ENCODE assay signal across 17 cellular contexts in the genomic region with DNA sequence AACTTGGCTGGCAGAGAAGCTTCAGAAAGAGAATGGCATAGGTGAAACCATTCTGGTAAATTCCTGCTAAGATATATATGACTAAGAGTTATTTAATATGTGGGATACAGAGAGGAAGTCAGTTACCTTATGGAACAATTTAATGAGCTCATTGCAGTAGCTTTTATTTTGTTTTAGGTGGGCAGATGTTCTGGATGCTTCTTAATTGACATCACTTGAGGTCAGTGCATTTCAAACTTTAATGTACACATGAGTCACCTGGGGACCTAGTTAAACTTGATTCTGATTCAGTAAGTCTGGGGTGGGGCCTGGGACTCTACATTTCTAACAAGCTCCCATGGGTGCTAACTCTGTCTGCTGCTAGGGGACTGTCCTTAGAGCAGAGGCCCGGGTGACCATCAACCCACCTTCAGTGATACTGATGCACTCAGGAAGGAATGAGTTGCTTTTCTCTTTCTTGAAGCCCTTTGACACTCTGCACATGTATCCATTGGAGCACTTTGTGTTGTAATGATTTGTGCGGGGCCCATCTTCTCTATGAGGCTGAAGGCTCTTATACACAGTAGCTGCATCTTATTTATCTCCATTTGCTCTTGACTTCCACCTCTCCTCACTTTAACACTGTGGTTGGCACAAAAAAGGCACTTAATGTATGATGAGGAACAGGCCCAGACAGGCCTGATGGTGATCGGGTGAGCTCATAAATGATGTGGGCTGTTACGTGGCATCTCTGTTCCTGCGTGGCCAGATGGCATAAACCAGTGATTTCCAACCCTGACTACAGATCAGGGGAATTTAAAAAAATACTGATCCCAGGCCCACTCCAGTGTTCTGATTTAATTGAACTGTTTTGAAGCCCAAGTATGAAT. TPM values are rescaled to one million over a fixed set of nuclear protein-coding genes. Genes with fewer than 3 reads are reported as not detected.
DNase-seq lines count a peak whose midpoint lies in the region; ATAC-seq, FAIRE-seq and TF ChIP-seq lines count a peak whose summit lies in the region.
"Had no signal": no experiment of that assay in that cellular context is flagged by ENCODE, and none has a peak within 500 bp of the region (broad histone marks: within the 10 kb centered on the region; RNA-seq: fewer than 3 reads in every experiment).

No MANE protein-coding gene starts in this region.

- TF ChIP-seq POLR2A in endothelial cell of umbilical vein (IDR thresholded peaks at IDR 0.05; ENCODE audit: low read depth, low read length): no peak

- BruUV-seq in endothelial cell of umbilical vein (replicated peaks; lab: Mats Ljungman, UMichigan): no TSS peak

- H2AFZ ChIP-seq in endothelial cell of umbilical vein (ENCODE audit: low read depth, low read length): no peak overlapping the region
- no peak overlapping the region for H2AFZ ChIP-seq in smooth muscle cell (ENCODE audit: low read depth)

- peaks cover 0 to 2% of the 10 kb centered on the region in 2 experiments for H3K27me3 ChIP-seq in endothelial cell of umbilical vein (ENCODE audit: control insufficient read depth in 2 of 2, insufficient read depth in 2 of 2, low read length in 2 of 2)
- no peaks in the 10 kb centered on the region for H3K27me3 ChIP-seq in smooth muscle cell (ENCODE audit: low read depth)
- H3K27me3 ChIP-seq: cardiac muscle cell, pancreas, stomach had no signal

- POLR2A ChIA-PET in endothelial cell of umbilical vein (lab: Charles Lee): no interaction called here

- H4K20me1 ChIP-seq in endothelial cell of umbilical vein (replicated peaks; ENCODE audit: control insufficient read depth, extremely low read depth, insufficient read depth, low read length) (no peaks in the 10 kb centered on the region), smooth muscle cell (ENCODE audit: low read depth) (no peaks in the 10 kb centered on the region)

- H3K36me3 ChIP-seq in endothelial cell of umbilical vein (ENCODE audit: control insufficient read depth in 2 of 2, extremely low read depth in 1 of 2, insufficient read depth in 2 of 2, low read length in 2 of 2): no peaks in the 10 kb centered on the region
- H3K36me3 ChIP-seq in smooth muscle cell (ENCODE audit: low read depth): no peaks in the 10 kb centered on the region
- H3K36me3 ChIP-seq: cardiac muscle cell, pancreas, stomach, WERI-Rb-1 had no signal

- FAIRE-seq in endothelial cell of umbilical vein (lab: Jason Lieb, UNC): peak; percentile 54
- FAIRE-seq: islet of Langerhans, pancreas had no signal

- CTCF ChIA-PET in endothelial cell of umbilical vein (lab: Charles Lee): interaction anchor here (1.1 to 2.0 kb wide), 3 partner anchors 9 to 120 kb away, joined by 3 to 7 read pairs (median 3); no protein-coding TSS in a partner anchor

- peaks cover 9% of the 10 kb centered on the region for H3F3A ChIP-seq in smooth muscle cell (ENCODE audit: low read depth)

- DNase-seq in NCI-H345 (lab: John Stamatoyannopoulos, UW) (peak; percentile 2), NCI-H345 treated with DMSO at 0.1 percent for 48 hours (lab: John Stamatoyannopoulos, UW; ENCODE audit: unreplicated experiment) (no peak), NCI-H2171 (lab: John Stamatoyannopoulos, UW) (peak; percentile 14), endothelial cell of umbilical vein (ENCODE audit: low read depth, low spot score) (no peak), smooth muscle cell (lab: John Stamatoyannopoulos, UW; ENCODE audit: unreplicated experiment) (no peak), left cardiac atrium (no peak)
- DNase-seq: activated gamma-delta T cell; effector CD8-positive, alpha-beta T cell; HFFc6; pancreas; stomach; SW 1271; WERI-Rb-1 had no signal

- H3K27ac ChIP-seq in endothelial cell of umbilical vein (ENCODE audit: insufficient read depth, low read depth, low read length) (no peak overlapping the region), smooth muscle cell (ENCODE audit: low read depth) (peak overlapping the region; percentile 90)
- H3K27ac ChIP-seq: cardiac muscle cell, pancreas, stomach, WERI-Rb-1 had no signal

- TF ChIP-seq CTCF in endothelial cell of umbilical vein (IDR thresholded peaks at IDR 0.05; ENCODE audit: extremely low read depth in 1 of 2, insufficient read depth in 1 of 2, low read depth in 1 of 2, low read length in 2 of 2) (no peak), smooth muscle cell (IDR thresholded peaks at IDR 0.05; ENCODE audit: borderline replicate concordance, insufficient read depth, poor library complexity, severe bottlenecking) (no peak)

- no peaks in the 10 kb centered on the region for H3K9me1 ChIP-seq in endothelial cell of umbilical vein (replicated peaks; ENCODE audit: control insufficient read depth, extremely low read depth, insufficient read depth, low read length)

- no peak overlapping the region for H3K9ac ChIP-seq in endothelial cell of umbilical vein (replicated peaks; ENCODE audit: extremely low read depth, insufficient read depth, low read length)
- H3K9ac ChIP-seq in smooth muscle cell (ENCODE audit: low read depth): peak overlapping the region; percentile 54

- H3K9me3 ChIP-seq in endothelial cell of umbilical vein (replicated peaks; ENCODE audit: control insufficient read depth, insufficient read depth, low read length) (no peaks in the 10 kb centered on the region), smooth muscle cell (replicated peaks; ENCODE audit: low read depth) (no peaks in the 10 kb centered on the region)
- H3K9me3 ChIP-seq: pancreas had no signal

- no peaks in the 10 kb centered on the region for H3K4me1 ChIP-seq in endothelial cell of umbilical vein (ENCODE audit: control insufficient read depth, extremely low read depth, insufficient read depth, low read length)
- H3K4me1 ChIP-seq in smooth muscle cell (ENCODE audit: low read depth): peaks cover 24% of the 10 kb centered on the region
- H3K4me1 ChIP-seq: pancreas, stomach had no signal

- dilution Hi-C loops in endothelial cell of umbilical vein (cut with MboI; ENCODE audit: extremely low pct_ligation_motif_present, low sequenced_read_pairs): no loop called here

- intact Hi-C loops in endothelial cell of umbilical vein (cut with micrococcal nuclease) (no loop called here), left cardiac atrium (cut with DNase I) (no loop called here)

- ATAC-seq in left cardiac atrium (no peak), GM21576 (IDR thresholded peaks at IDR 0.05; ENCODE audit: unreplicated experiment) (no peak), GM18858 (IDR thresholded peaks at IDR 0.05; ENCODE audit: unreplicated experiment) (no peak)
- ATAC-seq: pancreas had no signal

- H3K4me3 ChIP-seq in endothelial cell of umbilical vein (replicated peaks in 1 of 3; ENCODE audit: insufficient read depth in 1 of 3, low read depth in 1 of 3, low read length in 3 of 3) (no peak overlapping the region), smooth muscle cell (no peak overlapping the region)
- H3K4me3 ChIP-seq: cardiac muscle cell, pancreas, stomach had no signal

- WGBS in smooth muscle cell (ENCODE audit: low lambda C conversion rate): 66% methylated on average over 5 of the region's 5 CpGs

- no peaks in the 10 kb centered on the region for H3K79me2 ChIP-seq in endothelial cell of umbilical vein (ENCODE audit: control insufficient read depth, insufficient read depth, low read length)
- H3K79me2 ChIP-seq in smooth muscle cell (ENCODE audit: low read depth): no peaks in the 10 kb centered on the region

- H3K4me2 ChIP-seq in endothelial cell of umbilical vein (ENCODE audit: insufficient read depth, low read length) (no peak overlapping the region), smooth muscle cell (peak overlapping the region; percentile 0)

TF ChIP-seq in endothelial cell of umbilical vein, 7 proteins besides CTCF, POLR2A, EP300 and RAD21:
- TF ChIP-seq FOS (IDR thresholded peaks at IDR 0.05; ENCODE audit: borderline replicate concordance, insufficient read depth, low read length) (no peak), POLR2AphosphoS5 (IDR thresholded peaks at IDR 0.05; ENCODE audit: insufficient read depth, low read depth, low read length) (no peak), MYC (IDR thresholded peaks at IDR 0.05; ENCODE audit: low read depth, low read length) (no peak), JUN (IDR thresholded peaks at IDR 0.05; ENCODE audit: borderline replicate concordance, insufficient read depth, insufficient read length, low read depth) (no peak), GATA2 (IDR thresholded peaks at IDR 0.05; ENCODE audit: insufficient read depth, insufficient read length, low read depth, low read length) (no peak), EZH2 (IDR thresholded peaks at IDR 0.05; ENCODE audit: borderline replicate concordance, low read depth, low read length, severe bottlenecking) (no peak)
- TF ChIP-seq, protein P1, sequence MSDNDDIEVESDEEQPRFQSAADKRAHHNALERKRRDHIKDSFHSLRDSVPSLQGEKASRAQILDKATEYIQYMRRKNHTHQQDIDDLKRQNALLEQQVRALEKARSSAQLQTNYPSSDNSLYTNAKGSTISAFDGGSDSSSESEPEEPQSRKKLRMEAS (IDR thresholded peaks at IDR 0.05; ENCODE audit: insufficient read depth, insufficient read length): no peak
TF ChIP-seq in endothelial cell of umbilical vein: peak in this region for 0.

RNA-seq across cellular contexts. Expression of a gene that starts 47.8 kb away (rescaled TPM):
- 80.6 and 96.2 TPM in 2 replicates for total RNA-seq in endothelial cell of umbilical vein
- polyA plus RNA-seq in endothelial cell of umbilical vein: 63.2 and 86.3 TPM in 2 replicates
- 78.5 and 83.1 TPM in 2 replicates for polyA plus RNA-seq in endothelial cell of umbilical vein (2011; cell fraction: cytosol; rRNA removed)
- polyA plus RNA-seq in endothelial cell of umbilical vein (2011; cell fraction: nucleus; rRNA removed): 93.1 and 133 TPM in 2 replicates
- 76.7 and 116 TPM in 2 replicates for polyA plus RNA-seq in endothelial cell of umbilical vein (2012)
- polyA minus RNA-seq in endothelial cell of umbilical vein: 167 and 184 TPM in 2 replicates
- polyA minus RNA-seq in endothelial cell of umbilical vein (2011; cell fraction: cytosol; rRNA and poly(A)+ RNA removed): not detected
- polyA minus RNA-seq in endothelial cell of umbilical vein (2011; cell fraction: nucleus; rRNA and poly(A)+ RNA removed): 58.4 and 89.5 TPM in 2 replicates
- 25.6 and 34.1 TPM in 2 replicates for total RNA-seq in smooth muscle cell
- 15.3 and 25.5 TPM in 2 replicates for polyA plus RNA-seq in smooth muscle cell
- 1 to 10 TPM in 1 of 2 donors, under 1 TPM in 1; 0.09 to 1.6 TPM for total RNA-seq in left cardiac atrium
- total RNA-seq: HFFc6 had no signal

Comparison
In these comparisons a context has a peak if more than half of its experiments do, and no peak if none do; other contexts are left out.
1. DNase-seq: peak in NCI-H345 (single experiment) and NCI-H2171 (single experiment); none in NCI-H345 treated with DMSO at 0.1 percent for 48 hours (single experiment), endothelial cell of umbilical vein (single experiment), smooth muscle cell (single experiment) and left cardiac atrium (single experiment).
2. RNA of a gene that starts 47.8 kb away (total RNA-seq): 80.6 to 96.2 TPM in endothelial cell of umbilical vein and 25.6 to 34.1 TPM in smooth muscle cell; 0.09 to 1.6 TPM in left cardiac atrium; every median in the first group is over 10 times any median in the second.